Comparison of ENCODE assay signal across 8 cellular contexts in genomic region chr21:37006521-37007291, GRCh38. TPM values are rescaled to one million over a fixed set of nuclear protein-coding genes. Genes with fewer than 3 reads are reported as not detected.
A peak's percentile ranks its signal among the peaks of the same experiment; 100 is the strongest.
DNase-seq lines count a peak whose midpoint lies in the region; ATAC-seq, FAIRE-seq and TF ChIP-seq lines count a peak whose summit lies in the region.

Gene RIPPLY3 (plus strand): TSS chr21:37006702. CDS start chr21:37006773, 71 bp downstream.

- H3K27ac Mint-ChIP-seq in stimulated activated naive CD8-positive, alpha-beta T cell treated with anti-CD3 and anti-CD28 coated beads, Interleukin-15, amount 100 ng/mL, for 72 hours, result no peak within 1 kb of the TSS

- H3F3A ChIP-seq in DOHH2 (ENCODE audit: control insufficient read depth, insufficient read depth), result 0 out of 2 replicates have a peak, but pooled peaks cover 4% of the 10 kb centered on the region

- no peaks in the 10 kb centered on the region for H3K9me2 ChIP-seq in DOHH2 (replicated peaks; ENCODE audit: control insufficient read depth, low read length)

- H3K4me1 Mint-ChIP-seq in stimulated activated naive CD8-positive, alpha-beta T cell treated with anti-CD3 and anti-CD28 coated beads, Interleukin-15, amount 100 ng/mL, for 72 hours, result peaks cover 22% of the 10 kb centered on the region

- no peaks in the 10 kb centered on the region for H3K36me3 ChIP-seq in DOHH2 (ENCODE audit: control insufficient read depth, low read length)
- no peaks in the 10 kb centered on the region for H3K36me3 ChIP-seq in adipocyte (ENCODE audit: control insufficient read depth, insufficient read depth, low read length, severe bottlenecking)
- H3K36me3 ChIP-seq in kidney (ENCODE audit: control insufficient read depth in 1 of 2, insufficient read depth in 2 of 2, low read length in 2 of 2), result no peaks in the 10 kb centered on the region

- peaks cover 9% of the 10 kb centered on the region for H3K4me1 ChIP-seq in DOHH2 (ENCODE audit: control insufficient read depth, low read length)
- no peaks in the 10 kb centered on the region for H3K4me1 ChIP-seq in adipocyte (ENCODE audit: control insufficient read depth, insufficient read depth, low read length)
- H3K4me1 ChIP-seq in kidney (ENCODE audit: control insufficient read depth in 1 of 2, insufficient read depth in 1 of 2, low read depth in 1 of 2, low read length in 2 of 2), result peaks cover 0 to 6% of the 10 kb centered on the region in 2 donors

- H3K9me3 ChIP-seq in DOHH2 (ENCODE audit: control insufficient read depth, insufficient read depth, low read length) (no peaks in the 10 kb centered on the region), adipocyte (ENCODE audit: control insufficient read depth, low read length) (no peaks in the 10 kb centered on the region), kidney (ENCODE audit: control insufficient read depth in 1 of 2, low read length in 2 of 2) (no peaks in the 10 kb centered on the region)

- H3K9me3 Mint-ChIP-seq in stimulated activated naive CD8-positive, alpha-beta T cell treated with anti-CD3 and anti-CD28 coated beads, Interleukin-15, amount 100 ng/mL, for 72 hours, result no peaks in the 10 kb centered on the region

- no peak for FAIRE-seq in kidney (lab: Jason Lieb, UNC)

- H3K4me3 ChIP-seq in DOHH2 (ENCODE audit: low read length) (peak within 1 kb of the TSS; percentile 52), adipocyte (ENCODE audit: low read length) (peak within 1 kb of the TSS; percentile 73), kidney (ENCODE audit: low read length in 2 of 2) (peak within 1 kb of the TSS; percentile 43 to 56)

- no peaks in the 10 kb centered on the region for H4K20me1 ChIP-seq in DOHH2 (ENCODE audit: control insufficient read depth, insufficient read depth, low read depth, low read length)

- no peaks in the 10 kb centered on the region for H3K79me2 ChIP-seq in DOHH2 (ENCODE audit: control insufficient read depth, low read length)

- H3K27me3 ChIP-seq in DOHH2 (ENCODE audit: control insufficient read depth, low read length) (peaks cover 5% of the 10 kb centered on the region; the same call in 1 of the 2 replicates), adipocyte (replicated peaks; ENCODE audit: control insufficient read depth, insufficient read depth, low read length) (peaks cover 14% of the 10 kb centered on the region)

- H3K27ac ChIP-seq in DOHH2 (ENCODE audit: low read depth, low read length) (no peak within 1 kb of the TSS), kidney (ENCODE audit: low read depth in 2 of 2, low read length in 2 of 2) (no peak within 1 kb of the TSS)

- peak; percentile 29 for DNase-seq in NCI-H1694 treated with DMSO at 0.1 percent for 48 hours (lab: John Stamatoyannopoulos, UW)
- peak; percentile 54 for DNase-seq in adipocyte (ENCODE audit: low read depth)
- no peak for DNase-seq in kidney
- peak; percentile 26 to 36 for DNase-seq in stimulated activated naive CD8-positive, alpha-beta T cell treated with anti-CD3 and anti-CD28 coated beads, Interleukin-15, amount 100 ng/mL, for 72 hours
- DNase-seq in NCI-H226, result no peak

- peak within 1 kb of the TSS; percentile 51 for H3K4me2 ChIP-seq in DOHH2 (ENCODE audit: low read length)

- TF ChIP-seq CTCF in DOHH2 (IDR thresholded peaks at IDR 0.05; ENCODE audit: low read depth, low read length, poor library complexity, severe bottlenecking) (no peak), kidney (IDR thresholded peaks at IDR 0.05; ENCODE audit: borderline replicate concordance, extremely low read depth, insufficient read depth) (no peak)

- H3K9ac ChIP-seq in adipocyte (ENCODE audit: low read length), result no peak within 1 kb of the TSS
- no peak within 1 kb of the TSS for H3K9ac ChIP-seq in kidney (ENCODE audit: low read length in 2 of 2)

- ATAC-seq in stimulated activated naive CD8-positive, alpha-beta T cell treated with anti-CD3 and anti-CD28 coated beads, Interleukin-15, amount 100 ng/mL, for 72 hours, result peak; percentile 68
- no peak for ATAC-seq in HG02610 (IDR thresholded peaks at IDR 0.05; ENCODE audit: unreplicated experiment)
- no peak for ATAC-seq in GM21423 (IDR thresholded peaks at IDR 0.05; ENCODE audit: unreplicated experiment)

- H3K4me3 Mint-ChIP-seq in stimulated activated naive CD8-positive, alpha-beta T cell treated with anti-CD3 and anti-CD28 coated beads, Interleukin-15, amount 100 ng/mL, for 72 hours, result peak within 1 kb of the TSS; percentile 79 to 84

- H3K27me3 Mint-ChIP-seq in stimulated activated naive CD8-positive, alpha-beta T cell treated with anti-CD3 and anti-CD28 coated beads, Interleukin-15, amount 100 ng/mL, for 72 hours, result peaks cover 48% of the 10 kb centered on the region

- intact Hi-C loops in kidney (cut with DNase I), result no loop called here

RNA-seq across cellular contexts. Expression of gene RIPPLY3, which starts in this region (rescaled TPM):
- 0.31 TPM for total RNA-seq in kidney
- polyA plus RNA-seq in kidney (ENCODE audit: insufficient read depth, low read depth, low replicate concordance), result 0.26 TPM

Comparison
In these comparisons a context has a peak if more than half of its experiments do, and no peak if none do; other contexts are left out.
1. DNase-seq: peak in NCI-H1694 treated with DMSO at 0.1 percent for 48 hours (single experiment), adipocyte (single experiment) and stimulated activated naive CD8-positive, alpha-beta T cell treated with anti-CD3 and anti-CD28 coated beads, Interleukin-15, amount 100 ng/mL, for 72 hours (2 of 2); none in kidney (single experiment) and NCI-H226 (single experiment).
2. Peak in every context shown above with its lines, with median percentiles within 50 percentile points of each other: H3K4me3 ChIP-seq.